In the genomic region with DNA sequence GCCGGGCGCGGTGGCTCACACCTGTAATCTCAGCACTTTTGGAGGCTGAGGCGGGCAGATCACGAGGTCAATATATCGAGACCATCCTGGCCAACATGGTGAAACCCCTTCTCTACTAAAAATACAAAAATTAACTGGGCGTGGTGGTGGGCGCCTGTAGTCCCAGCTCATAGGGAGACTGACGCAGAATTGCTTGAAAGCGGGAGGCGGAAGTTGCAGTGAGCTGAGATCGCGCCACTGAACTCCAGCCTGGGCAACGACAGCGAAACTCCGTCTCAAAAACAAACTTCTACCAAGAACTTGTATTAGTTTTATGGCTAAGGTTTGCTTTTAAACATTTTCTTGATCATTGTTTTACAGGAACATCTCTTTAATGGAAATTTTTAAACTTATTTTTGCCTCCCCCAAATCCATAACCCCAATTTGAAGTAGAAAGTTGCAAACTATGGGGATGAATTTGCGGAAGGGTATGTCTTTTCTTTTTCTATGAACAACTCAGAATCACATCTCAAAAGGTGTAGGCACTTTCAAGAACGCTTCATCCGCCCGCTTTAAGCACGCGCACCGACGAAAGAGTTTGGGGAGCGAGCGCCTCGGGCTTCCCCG, we compare ENCODE assay signal across 1 cellular context.
TF ChIP-seq lines count a peak whose summit lies in the region.

No MANE protein-coding gene starts in this region.

TF ChIP-seq in liver, 16 proteins besides CTCF, POLR2A, EP300 and RAD21 (continued from another document):
- TF ChIP-seq REST (IDR thresholded peaks at IDR 0.05) (no peak), JUND (IDR thresholded peaks at IDR 0.05) (no peak), TAF1 (conservative IDR thresholded peaks at IDR 0.05) (no peak), NR2F2 (IDR thresholded peaks at IDR 0.05) (no peak), FOXA2 (IDR thresholded peaks at IDR 0.05) (no peak)
